In genomic region chr20:31723282-31724078, GRCh38 we compare ENCODE assay signal across 1 cellular context.
TF ChIP-seq lines count a peak whose summit lies in the region.

No MANE protein-coding gene starts in this region.

TF ChIP-seq in HepG2, 621 proteins besides CTCF, POLR2A, EP300 and RAD21 (continued from another document and continues in another):
- peak; percentile 97; the same call in 1 of the 2 replicates for TF ChIP-seq STAT6 (CRISPR knock-in tag; IDR thresholded peaks at IDR 0.05; ENCODE audit: borderline replicate concordance)
- TF ChIP-seq JUND (CRISPR knock-in tag; IDR thresholded peaks at IDR 0.05): peak; percentile 52; the same call in 1 of the 2 replicates
- peak; percentile 83 for TF ChIP-seq ZNF609 (CRISPR knock-in tag; IDR thresholded peaks at IDR 0.05; ENCODE audit: borderline replicate concordance)
- TF ChIP-seq FOXP1 (IDR thresholded peaks at IDR 0.05): no peak
- no peak for TF ChIP-seq FOXP1 (CRISPR knock-in tag; IDR thresholded peaks at IDR 0.05)
- TF ChIP-seq FIP1L1 (IDR thresholded peaks at IDR 0.05; ENCODE audit: borderline replicate concordance, insufficient read depth, low read depth, low read length): no peak; the same call in 1 of the 2 replicates
- TF ChIP-seq ZNF20 (CRISPR knock-in tag; IDR thresholded peaks at IDR 0.05): peak; percentile 95; the same call in 1 of the 2 replicates
- peak; percentile 55; the same call in 1 of the 2 replicates for TF ChIP-seq ZNF280B (CRISPR knock-in tag; IDR thresholded peaks at IDR 0.05; ENCODE audit: borderline replicate concordance)
- peak; percentile 98 for TF ChIP-seq ZNF501 (CRISPR knock-in tag; IDR thresholded peaks at IDR 0.05)
- TF ChIP-seq ZNF382 (CRISPR knock-in tag; IDR thresholded peaks at IDR 0.05; ENCODE audit: borderline replicate concordance): no peak
- TF ChIP-seq MYNN (CRISPR knock-in tag; IDR thresholded peaks at IDR 0.05; ENCODE audit: low read depth): peak; percentile 48; the same call in 1 of the 2 replicates
- no peak; the same call in 1 of the 2 replicates for TF ChIP-seq ZNF292 (CRISPR knock-in tag; IDR thresholded peaks at IDR 0.05; ENCODE audit: borderline replicate concordance, low read depth)
- peak; percentile 52; the same call in 1 of the 2 replicates for TF ChIP-seq ZNF460 (CRISPR knock-in tag; IDR thresholded peaks at IDR 0.05; ENCODE audit: borderline replicate concordance)
- TF ChIP-seq ZNF567 (CRISPR knock-in tag; IDR thresholded peaks at IDR 0.05; ENCODE audit: borderline replicate concordance): peak; percentile 100
- TF ChIP-seq SMC3 (IDR thresholded peaks at IDR 0.05; ENCODE audit: low read length): peak; percentile 96
- peak; percentile 34 for TF ChIP-seq ZNF367 (CRISPR knock-in tag; IDR thresholded peaks at IDR 0.05; ENCODE audit: borderline replicate concordance)
- no peak for TF ChIP-seq NFE2L2 (IDR thresholded peaks at IDR 0.05; ENCODE audit: low read length)
- peak; percentile 85 for TF ChIP-seq MED13 (CRISPR knock-in tag; IDR thresholded peaks at IDR 0.05)
- peak; percentile 68 for TF ChIP-seq KMT2A (CRISPR knock-in tag; IDR thresholded peaks at IDR 0.05)
- peak; percentile 26; the same call in 1 of the 2 replicates for TF ChIP-seq ZNF274 (CRISPR knock-in tag; IDR thresholded peaks at IDR 0.05)
- TF ChIP-seq ZNF552 (CRISPR knock-in tag; IDR thresholded peaks at IDR 0.05; ENCODE audit: borderline replicate concordance): peak; percentile 59
- 0 out of 2 replicates have a peak, but pooled peaks have one; percentile 44 for TF ChIP-seq ZNF143 (CRISPR knock-in tag; IDR thresholded peaks at IDR 0.05)
- TF ChIP-seq ZNF777 (CRISPR knock-in tag; IDR thresholded peaks at IDR 0.05): peak; percentile 95
- TF ChIP-seq PBX2 (CRISPR knock-in tag; IDR thresholded peaks at IDR 0.05): peak; percentile 99
- TF ChIP-seq BCL6 (CRISPR knock-in tag; IDR thresholded peaks at IDR 0.05): peak; percentile 45; the same call in 1 of the 2 replicates
- TF ChIP-seq RFX5 (IDR thresholded peaks at IDR 0.05; ENCODE audit: low read depth, low read length): peak; percentile 64; the same call in 1 of the 2 replicates
- TF ChIP-seq NCOA5 (CRISPR knock-in tag; IDR thresholded peaks at IDR 0.05): no peak
- no peak for TF ChIP-seq MBD4 (IDR thresholded peaks at IDR 0.05; ENCODE audit: borderline replicate concordance, low read length)
- peak; percentile 98 for TF ChIP-seq POGK (CRISPR knock-in tag; conservative IDR thresholded peaks at IDR 0.05)
- TF ChIP-seq NCOA1 (CRISPR knock-in tag; IDR thresholded peaks at IDR 0.05): peak; percentile 90; the same call in 1 of the 2 replicates
- TF ChIP-seq ZNF605 (CRISPR knock-in tag; IDR thresholded peaks at IDR 0.05): peak; percentile 96
- TF ChIP-seq GTF2F1 (IDR thresholded peaks at IDR 0.05; ENCODE audit: low read length): no peak; the same call in 1 of the 2 replicates
- no peak for TF ChIP-seq ATRX (CRISPR knock-in tag; IDR thresholded peaks at IDR 0.05; ENCODE audit: borderline replicate concordance)
- no peak for TF ChIP-seq ADNP (CRISPR knock-in tag; IDR thresholded peaks at IDR 0.05)
- TF ChIP-seq ZNF33B (CRISPR knock-in tag; IDR thresholded peaks at IDR 0.05): peak; percentile 95
- TF ChIP-seq SALL1 (CRISPR knock-in tag; IDR thresholded peaks at IDR 0.05): peak; percentile 91
- peak; percentile 97 for TF ChIP-seq ZBTB7B (CRISPR knock-in tag; IDR thresholded peaks at IDR 0.05)
- TF ChIP-seq NFE2 (CRISPR knock-in tag; IDR thresholded peaks at IDR 0.05): no peak
- peak; percentile 78 for TF ChIP-seq RFXANK (CRISPR knock-in tag; IDR thresholded peaks at IDR 0.05)
- peak; percentile 14 for TF ChIP-seq NFKBIZ (CRISPR knock-in tag; IDR thresholded peaks at IDR 0.05)
- no peak for TF ChIP-seq JUNB (CRISPR knock-in tag; IDR thresholded peaks at IDR 0.05; ENCODE audit: borderline replicate concordance)
- TF ChIP-seq ZNF513 (CRISPR knock-in tag; conservative IDR thresholded peaks at IDR 0.05): 0 out of 2 replicates have a peak, but pooled peaks have one; percentile 41
- peak; percentile 31 for TF ChIP-seq CEBPG (CRISPR knock-in tag; IDR thresholded peaks at IDR 0.05)
- TF ChIP-seq SP4 (CRISPR knock-in tag; IDR thresholded peaks at IDR 0.05): peak; percentile 97
- TF ChIP-seq ZFP1 (CRISPR knock-in tag; IDR thresholded peaks at IDR 0.05): no peak
- peak; percentile 41; the same call in 1 of the 2 replicates for TF ChIP-seq PRDM15 (CRISPR knock-in tag; IDR thresholded peaks at IDR 0.05)
- no peak for TF ChIP-seq ZBTB46 (CRISPR knock-in tag; IDR thresholded peaks at IDR 0.05; ENCODE audit: borderline replicate concordance)
- no peak for TF ChIP-seq NFIC (IDR thresholded peaks at IDR 0.05; ENCODE audit: low read length)
- TF ChIP-seq GATAD1 (CRISPR knock-in tag; IDR thresholded peaks at IDR 0.05): peak; percentile 87
